In the genomic region with DNA sequence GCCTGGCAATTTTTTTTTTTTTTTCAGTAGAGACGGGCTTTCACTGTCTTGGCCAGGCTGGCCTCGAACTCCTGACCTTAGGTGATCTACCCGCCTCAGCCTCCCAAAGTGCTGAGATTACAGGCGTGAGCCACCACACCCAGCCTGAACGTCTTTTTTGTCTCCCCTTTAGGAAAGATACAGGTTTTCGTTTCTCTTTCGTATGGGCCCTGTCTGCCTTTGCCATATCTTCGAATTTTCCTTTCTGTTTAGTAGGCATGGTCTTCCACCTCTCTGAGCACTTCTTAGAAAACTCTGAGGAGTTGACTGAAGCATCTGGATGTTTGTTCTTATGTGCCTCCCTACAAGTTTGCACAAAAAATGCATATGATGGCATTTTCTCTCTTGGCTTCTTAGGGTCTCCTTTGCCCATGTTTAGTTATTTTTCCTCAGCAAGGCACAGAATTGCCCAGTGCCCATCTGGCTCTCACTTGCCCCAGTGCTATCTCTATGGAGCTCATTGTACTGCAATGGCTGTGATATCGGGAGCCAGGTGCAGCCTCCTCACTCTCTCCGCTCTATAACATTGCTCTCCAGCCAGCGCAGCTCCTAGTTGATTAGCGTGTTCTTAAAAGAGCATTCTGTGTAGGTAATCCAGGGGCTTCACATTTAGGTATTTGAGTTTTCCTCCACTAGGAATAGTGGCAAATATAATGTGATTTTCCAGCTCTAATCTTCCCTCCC, we compare ENCODE assay signal across 12 cellular contexts. TPM values are rescaled to one million over a fixed set of nuclear protein-coding genes. Genes with fewer than 3 reads are reported as not detected.
A peak's percentile ranks its signal among the peaks of the same experiment; 100 is the strongest.
DNase-seq lines count a peak whose midpoint lies in the region; ATAC-seq and TF ChIP-seq lines count a peak whose summit lies in the region.
"Had no signal": no experiment of that assay in that cellular context is flagged by ENCODE, and none has a peak within 500 bp of the region (broad histone marks: within the 10 kb centered on the region; RNA-seq: fewer than 3 reads in every experiment).

No MANE protein-coding gene starts in this region.

- H3K27ac ChIP-seq in left ventricle myocardium inferior (replicated peaks), result peak overlapping the region; percentile 86
- H3K27ac ChIP-seq in uterus, result peak overlapping the region; percentile 67 to 76

- no peak for ATAC-seq in activated naive CD4-positive, alpha-beta T cell treated with anti-CD3 and anti-CD28 coated beads, Interleukin-2, amount 50 U/mL, for 72 hours
- ATAC-seq in HG03432 (IDR thresholded peaks at IDR 0.05; ENCODE audit: unreplicated experiment), result no peak
- ATAC-seq: HCT116 had no signal

- H3K9me3 Mint-ChIP-seq in activated naive CD4-positive, alpha-beta T cell treated with anti-CD3 and anti-CD28 coated beads, Interleukin-2, amount 50 U/mL, for 72 hours, result no peaks in the 10 kb centered on the region
- H3K9me3 Mint-ChIP-seq: memory B cell had no signal

- no peak overlapping the region for H3K4me3 ChIP-seq in left ventricle myocardium inferior
- H3K4me3 ChIP-seq in uterus, result no peak overlapping the region
- H3K4me3 ChIP-seq: MG63 had no signal

- H3K4me1 ChIP-seq in left ventricle myocardium inferior (peaks cover 99% of the 10 kb centered on the region), uterus (peaks cover 6 to 18% of the 10 kb centered on the region in 2 donors)

- H3K36me3 ChIP-seq in left ventricle myocardium inferior, result no peaks in the 10 kb centered on the region
- H3K36me3 ChIP-seq in uterus, result no peaks in the 10 kb centered on the region

- no peaks in the 10 kb centered on the region for H3K9me3 ChIP-seq in left ventricle myocardium inferior (replicated peaks)
- H3K9me3 ChIP-seq in uterus, result no peaks in the 10 kb centered on the region
- H3K9me3 ChIP-seq: MG63 had no signal

- DNase-seq in activated naive CD4-positive, alpha-beta T cell treated with anti-CD3 and anti-CD28 coated beads, Interleukin-2, amount 50 U/mL, for 72 hours (ENCODE audit: low spot score in 2 of 2), result no peak
- no peak for DNase-seq in activated naive CD4-positive, alpha-beta T cell treated with anti-CD3 and anti-CD28 coated beads, Interleukin-2, amount 50 U/mL, for 16 hours
- DNase-seq in left ventricle myocardium inferior, result no peak
- DNase-seq in pons (ENCODE audit: low spot score), result peak; percentile 35
- DNase-seq in uterus, result no peak
- DNase-seq in activated T-cell treated with anti-CD3 and anti-CD28 coated beads, Interleukin-2, amount 50 U/mL, for 48 hours, result no peak
- DNase-seq in stimulated activated CD4-positive, alpha-beta T cell treated with anti-CD3 and anti-CD28 coated beads, Interleukin-2, amount 100 ng/mL, for 24 hours, result no peak
- DNase-seq: hippocampal formation, MG63 had no signal

- H3K27ac Mint-ChIP-seq in activated naive CD4-positive, alpha-beta T cell treated with anti-CD3 and anti-CD28 coated beads, Interleukin-2, amount 50 U/mL, for 72 hours, result peak overlapping the region; percentile 44 to 48
- H3K27ac Mint-ChIP-seq: memory B cell had no signal

- intact Hi-C loops in left ventricle myocardium inferior (cut with micrococcal nuclease), result no loop called here
- intact Hi-C loops in uterus (cut with DNase I; ENCODE audit: low total_unique reads), result no loop called here

- no peak for TF ChIP-seq POLR2A in uterus (IDR thresholded peaks at IDR 0.05)

- H3K27me3 ChIP-seq in left ventricle myocardium inferior (ENCODE audit: low read depth), result no peaks in the 10 kb centered on the region
- H3K27me3 ChIP-seq in uterus, result no peaks in the 10 kb centered on the region
- H3K27me3 ChIP-seq: MG63 had no signal

- no peak for TF ChIP-seq CTCF in left ventricle myocardium inferior (IDR thresholded peaks at IDR 0.05; ENCODE audit: borderline replicate concordance)
- no peak for TF ChIP-seq CTCF in uterus (IDR thresholded peaks at IDR 0.05)

- H3K36me3 Mint-ChIP-seq in activated naive CD4-positive, alpha-beta T cell treated with anti-CD3 and anti-CD28 coated beads, Interleukin-2, amount 50 U/mL, for 72 hours, result peaks cover 6 to 16% of the 10 kb centered on the region in 2 donors

RNA-seq across cellular contexts. Expression of gene ABHD2, which starts 48.0 kb away (rescaled TPM):
- total RNA-seq in activated naive CD4-positive, alpha-beta T cell treated with anti-CD3 and anti-CD28 coated beads, Interleukin-2, amount 50 U/mL, for 72 hours, result 10 to 100 TPM; 44.9 to 52.3 TPM
- total RNA-seq in left ventricle myocardium inferior (68.2 TPM), uterus (100 to 1,000 TPM in 1 of 4 donors, 10 to 100 TPM in 3; 27.4 to 117 (median 54.2) TPM)
